19 cellular contexts compared by ENCODE assay signal in genomic region chr3:139460096-139460495, GRCh38. TPM values are rescaled to one million over a fixed set of nuclear protein-coding genes. Genes with fewer than 3 reads are reported as not detected.
"Had no signal": no experiment of that assay in that cellular context is flagged by ENCODE, and none has a peak within 500 bp of the region (broad histone marks: within the 10 kb centered on the region; RNA-seq: fewer than 3 reads in every experiment).

No MANE protein-coding gene starts in this region.

- H3K4me3 ChIP-seq: esophagus muscularis mucosa, gastrocnemius medialis, heart right ventricle, prostate gland, right lobe of liver, stomach had no signal

- H3K9ac ChIP-seq: parathyroid adenoma had no signal

- DNase-seq: effector memory CD4-positive, alpha-beta T cell; gastrocnemius medialis; hypothalamus; natural killer cell; retina; right lobe of liver; stimulated activated naive CD4-positive, alpha-beta T cell; stomach; trophoblast cell had no signal

- ATAC-seq: gastrocnemius medialis, left lobe of liver, natural killer cell, right lobe of liver had no signal

- H3K27ac ChIP-seq: epithelial cell of prostate, esophagus muscularis mucosa, gastrocnemius medialis, heart right ventricle, parathyroid adenoma, prostate gland, right lobe of liver, stomach had no signal

- H3K9me3 ChIP-seq: esophagus muscularis mucosa, gastrocnemius medialis, heart right ventricle, prostate gland, right lobe of liver, stomach had no signal

- H3K4me1 ChIP-seq: esophagus muscularis mucosa, gastrocnemius medialis, parathyroid adenoma, prostate gland, right lobe of liver, stomach had no signal

- H3K4me1 Mint-ChIP-seq: natural killer cell had no signal

- H3K27ac Mint-ChIP-seq: mesothelial cell of epicardium, natural killer cell had no signal

- H3K36me3 Mint-ChIP-seq: mesothelial cell of epicardium, natural killer cell had no signal

- H3K9me3 Mint-ChIP-seq: mesothelial cell of epicardium, natural killer cell had no signal

- H3K4me3 Mint-ChIP-seq: mesothelial cell of epicardium, natural killer cell had no signal

- H3K36me3 ChIP-seq: esophagus muscularis mucosa, gastrocnemius medialis, heart right ventricle, prostate gland, right lobe of liver, stomach had no signal

- H3K27me3 ChIP-seq: esophagus muscularis mucosa, gastrocnemius medialis, heart right ventricle, right lobe of liver, stomach had no signal

RNA-seq across cellular contexts. Expression of gene RBP2, which starts 16.2 kb away (rescaled TPM):
- total RNA-seq: esophagus muscularis mucosa, gastrocnemius medialis, heart right ventricle, left lobe of liver, lower leg skin, mesothelial cell of epicardium, natural killer cell, omental fat pad, prostate gland, right lobe of liver, skeletal muscle tissue had no signal
